ENCODE assay signal across 24 cellular contexts in the genomic region with DNA sequence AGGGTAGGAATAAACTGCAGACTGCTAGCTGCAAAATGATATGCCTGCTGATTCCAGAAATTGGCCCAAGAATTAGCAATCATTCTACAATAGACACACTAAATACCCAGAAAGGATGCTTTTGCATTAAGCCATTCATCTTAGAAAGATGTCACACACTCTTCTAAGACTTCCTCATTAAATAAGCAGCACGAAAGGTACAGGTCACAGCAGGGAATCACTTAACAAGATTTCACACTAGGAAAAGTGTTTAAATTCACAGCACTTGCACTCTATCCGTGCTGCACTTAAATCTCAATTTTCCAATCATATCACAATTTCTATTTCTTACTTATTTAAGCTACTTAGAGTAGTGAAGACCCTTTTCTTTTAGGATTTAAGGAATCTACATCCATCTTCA.
"Had no signal": no experiment of that assay in that cellular context is flagged by ENCODE, and none has a peak within 500 bp of the region (broad histone marks: within the 10 kb centered on the region; RNA-seq: fewer than 3 reads in every experiment).

No MANE protein-coding gene starts in this region.

- H3K4me1 ChIP-seq: esophagus squamous epithelium, heart right ventricle, left lung, pancreas, prostate gland, right atrium auricular region, sigmoid colon, testis, tibial artery had no signal

- H3K27me3 ChIP-seq: esophagus squamous epithelium, heart right ventricle, left lung, neutrophil, right atrium auricular region, sigmoid colon, testis, tibial artery had no signal

- ATAC-seq: effector memory CD8-positive, alpha-beta T cell; heart right ventricle; left cardiac atrium; left lung; naive thymus-derived CD8-positive, alpha-beta T cell; pancreas; stimulated activated memory B cell treated with anti-CD40 and anti-IgM and Interleukin-4, amounts not matched to agents 10 μg/mL and 1 μg/mL and 100 μg/mL, for 72 hours; stimulated activated naive CD8-positive, alpha-beta T cell treated with anti-CD3 and anti-CD28 coated beads, Interleukin-15, Interleukin-2, amounts not matched to agents 100 U/mL and 50 U/mL, for 24 hours had no signal

- H3K36me3 ChIP-seq: esophagus squamous epithelium, heart right ventricle, left lung, neutrophil, pancreas, prostate gland, right atrium auricular region, sigmoid colon, tibial artery had no signal

- DNase-seq: effector memory CD8-positive, alpha-beta T cell; erythroblast; esophagus squamous epithelium; foreskin melanocyte; glutamatergic neuron; heart right ventricle; hippocampal formation; left cardiac atrium; left lung; mesenchymal stem cell; naive thymus-derived CD8-positive, alpha-beta T cell; nephron progenitor cell; pancreas; sigmoid colon; stimulated activated CD4-positive, alpha-beta T cell treated with anti-CD3 and anti-CD28 coated beads, Interleukin-4, amount 100 ng/mL, for 4 hours; stimulated activated naive CD8-positive, alpha-beta T cell treated with anti-CD3 and anti-CD28 coated beads, Interleukin-15, Interleukin-2, amounts not matched to agents 100 U/mL and 50 U/mL, for 24 hours; substantia nigra; testis; tibial artery had no signal

- H3K9me3 ChIP-seq: esophagus squamous epithelium, neutrophil, prostate gland, right atrium auricular region, sigmoid colon, testis, tibial artery had no signal

- H3K4me3 ChIP-seq: coronary artery, esophagus squamous epithelium, heart right ventricle, left lung, pancreas, prostate gland, right atrium auricular region, sigmoid colon, testis, tibial artery had no signal

- H3K27ac ChIP-seq: coronary artery, esophagus squamous epithelium, heart right ventricle, left lung, neutrophil, pancreas, prostate gland, right atrium auricular region, sigmoid colon, testis, tibial artery had no signal
